8 cellular contexts compared by ENCODE assay signal in the genomic region with DNA sequence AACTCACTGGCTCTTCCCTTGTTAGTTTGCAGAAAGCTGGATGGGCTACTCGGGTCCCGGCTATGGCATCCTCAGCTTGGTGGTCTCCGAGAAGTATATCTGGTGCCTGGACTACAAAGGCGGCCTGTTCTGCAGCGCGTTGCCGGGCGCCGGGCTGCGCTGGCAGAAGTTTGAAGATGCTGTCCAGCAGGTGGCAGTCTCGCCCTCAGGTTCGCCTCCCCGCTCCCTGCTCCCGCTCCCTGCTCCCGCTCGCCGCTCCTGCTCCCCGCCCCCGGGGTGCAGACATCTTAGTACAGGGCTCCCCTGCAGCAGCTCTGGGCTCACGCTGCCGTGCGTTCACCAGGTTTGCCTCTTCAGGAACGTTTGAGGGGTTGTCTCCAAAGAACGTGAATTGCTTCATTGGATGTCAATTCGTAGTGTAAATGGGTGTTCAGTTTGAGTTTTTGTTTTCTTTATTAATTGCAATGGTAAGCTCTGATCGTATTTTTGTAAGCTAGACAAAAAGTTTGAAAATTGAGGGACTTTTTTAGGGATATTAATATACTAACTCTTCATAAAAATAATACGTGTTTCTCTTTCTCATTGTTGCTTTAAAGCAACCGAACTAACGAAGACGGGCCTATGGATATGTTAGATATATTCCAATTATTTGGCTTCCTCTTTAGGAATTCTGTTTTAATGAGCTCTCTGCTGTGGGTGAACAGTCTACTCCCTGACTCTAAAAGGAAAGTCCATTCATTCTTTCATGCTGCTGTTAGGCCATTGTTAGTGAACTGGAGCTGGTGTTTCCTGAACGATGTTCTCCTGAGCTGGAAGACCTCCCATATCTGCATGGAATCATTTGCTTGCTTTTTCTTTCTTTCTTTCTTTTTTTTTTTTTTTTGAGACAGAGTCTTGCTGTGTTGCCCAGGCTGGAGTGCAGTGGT.
A peak's percentile ranks its signal among the peaks of the same experiment; 100 is the strongest.
DNase-seq lines count a peak whose midpoint lies in the region; ATAC-seq and TF ChIP-seq lines count a peak whose summit lies in the region.

No MANE protein-coding gene starts in this region.

- H3K4me1 ChIP-seq in left ventricle myocardium inferior (peaks cover 10% of the 10 kb centered on the region), prostate gland (replicated peaks) (no peaks in the 10 kb centered on the region)

- DNase-seq in GM10266 (ENCODE audit: extremely low spot score) (peak; percentile 67), NCI-H1092 treated with DMSO at 0.1 percent for 48 hours (lab: John Stamatoyannopoulos, UW) (peak; percentile 81), T-helper 1 cell (peak; percentile 19 to 72 (median 48)), amniotic stem cell (lab: John Stamatoyannopoulos, UW) (peak; percentile 61), left ventricle myocardium inferior (peak; percentile 87), prostate gland (ENCODE audit: low spot score) (peak; percentile 85), ureter (ENCODE audit: low spot score) (peak; percentile 90)

- TF ChIP-seq POLR2A in prostate gland (IDR thresholded peaks at IDR 0.05), result no peak

- peak; percentile 74 for TF ChIP-seq CTCF in GM10266 (IDR thresholded peaks at IDR 0.05; ENCODE audit: control insufficient read depth, insufficient read depth, low read depth, missing control alignments)
- peak; percentile 86 for TF ChIP-seq CTCF in left ventricle myocardium inferior (IDR thresholded peaks at IDR 0.05; ENCODE audit: borderline replicate concordance)
- peak; percentile 31 to 92 (median 80) for TF ChIP-seq CTCF in prostate gland (IDR thresholded peaks at IDR 0.05)

- H3K9me3 ChIP-seq in left ventricle myocardium inferior (replicated peaks) (no peaks in the 10 kb centered on the region), prostate gland (no peaks in the 10 kb centered on the region)

- H3K27ac ChIP-seq in left ventricle myocardium inferior (replicated peaks) (no peak overlapping the region), prostate gland (no peak overlapping the region)

- H3K27me3 ChIP-seq in left ventricle myocardium inferior (ENCODE audit: low read depth) (no peaks in the 10 kb centered on the region), prostate gland (replicated peaks; ENCODE audit: insufficient read depth) (no peaks in the 10 kb centered on the region)

- ATAC-seq in GM21447 (IDR thresholded peaks at IDR 0.05; ENCODE audit: unreplicated experiment), result no peak

- intact Hi-C loops in left ventricle myocardium inferior (cut with micrococcal nuclease), result no loop called here
- intact Hi-C loops in prostate gland (cut with DNase I), result loop anchor here (1.0 to 10.0 kb wide), 2 partner anchors 73 to 79 kb away; partner anchors contain the start of genes CINP and TECPR2

- H3K36me3 ChIP-seq in left ventricle myocardium inferior, result peaks cover 76% of the 10 kb centered on the region
- H3K36me3 ChIP-seq in prostate gland, result peaks cover 0 to 5% of the 10 kb centered on the region in 2 donors

- H3K4me3 ChIP-seq in left ventricle myocardium inferior (peak overlapping the region; percentile 41), prostate gland (peak overlapping the region; percentile 11 to 17)

- WGBS in prostate gland, result 5% methylated on average over 30 of the region's 31 CpGs
